Comparison of ENCODE assay signal across 24 cellular contexts in the genomic region with DNA sequence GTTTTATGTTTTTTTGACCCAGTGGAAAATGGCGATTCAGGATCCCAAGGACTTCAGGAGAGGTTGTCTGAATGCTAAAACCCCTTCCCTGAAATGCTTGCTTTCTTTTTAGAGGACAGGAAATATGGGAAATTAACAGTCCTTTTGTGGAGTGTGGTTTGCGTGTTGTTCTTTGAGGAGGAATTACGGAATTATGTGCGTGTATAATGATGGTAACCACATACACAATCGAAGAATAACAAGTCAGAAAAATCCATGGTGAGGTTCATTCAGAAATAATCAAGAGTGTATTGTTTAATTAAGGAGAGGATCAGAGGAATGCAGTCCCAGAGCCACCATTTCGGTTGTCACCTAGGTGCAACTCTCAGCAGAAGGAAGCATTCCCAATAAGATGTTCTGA.
"Had no signal": no experiment of that assay in that cellular context is flagged by ENCODE, and none has a peak within 500 bp of the region (broad histone marks: within the 10 kb centered on the region; RNA-seq: fewer than 3 reads in every experiment).

No MANE protein-coding gene starts in this region.

- H3K4me1 ChIP-seq: adrenal gland, body of pancreas, SJSA1 had no signal

- DNase-seq: activated CD4-positive, alpha-beta T cell treated with anti-CD3 and anti-CD28 coated beads for 4 hours; activated CD8-positive, alpha-beta memory T cell treated with anti-CD3 and anti-CD28 coated beads, Interleukin-2, amount 50 U/mL, for 4 hours; activated CD8-positive, alpha-beta T cell treated with anti-CD3 and anti-CD28 coated beads for 36 hours; activated naive CD4-positive, alpha-beta T cell treated with anti-CD3 and anti-CD28 coated beads, Interleukin-2, amount 50 U/mL, for 16 hours; activated naive CD8-positive, alpha-beta T cell treated with anti-CD3 and anti-CD28 coated beads, Interleukin-2, amount 10 ng/mL, durations not matched to agents 7 days and 5 days; activated T-cell treated with anti-CD3 and anti-CD28 coated beads, Interleukin-2, amount 50 U/mL, for 72 hours; aorta; body of pancreas; MG63; MV-4-11; NCI-H1092 treated with DMSO at 0.1 percent for 48 hours; NCI-H1417 treated with DMSO at 0.1 percent for 48 hours; NCI-H1694 treated with DMSO at 0.1 percent for 48 hours; NCI-H2029 treated with DMSO at 0.1 percent for 48 hours; NCI-H345; NCI-H510A; NCI-H69; NK-92 treated with Interleukin-12 subunit alpha and Interleukin-12 subunit beta, amount 100 ng/mL, for 24 hours; SHP77; SW 1271 had no signal

- H3K4me3 ChIP-seq: adrenal gland, body of pancreas, MG63, SJSA1 had no signal

- H3K27ac ChIP-seq: adrenal gland, body of pancreas, SJSA1 had no signal

- ATAC-seq: activated CD4-positive, CD25-positive, alpha-beta regulatory T cell treated with anti-CD3 and anti-CD28 coated beads, Interleukin-2, amount 50 U/mL, for 24 hours; activated CD8-positive, alpha-beta T cell treated with anti-CD3 and anti-CD28 coated beads for 36 hours; activated T-cell treated with anti-CD3 and anti-CD28 coated beads, Interleukin-2, amount 50 U/mL, for 72 hours; body of pancreas; SK-N-SH treated with all-trans-retinoic acid at 6 μM for 48 hours had no signal

- H3K9me3 ChIP-seq: adrenal gland, body of pancreas, MG63, SJSA1 had no signal

- H3K36me3 ChIP-seq: adrenal gland, MG63, SJSA1 had no signal

- H3K27me3 ChIP-seq: adrenal gland, body of pancreas, MG63 had no signal
